ENCODE assay signal across 9 cellular contexts in the genomic region with DNA sequence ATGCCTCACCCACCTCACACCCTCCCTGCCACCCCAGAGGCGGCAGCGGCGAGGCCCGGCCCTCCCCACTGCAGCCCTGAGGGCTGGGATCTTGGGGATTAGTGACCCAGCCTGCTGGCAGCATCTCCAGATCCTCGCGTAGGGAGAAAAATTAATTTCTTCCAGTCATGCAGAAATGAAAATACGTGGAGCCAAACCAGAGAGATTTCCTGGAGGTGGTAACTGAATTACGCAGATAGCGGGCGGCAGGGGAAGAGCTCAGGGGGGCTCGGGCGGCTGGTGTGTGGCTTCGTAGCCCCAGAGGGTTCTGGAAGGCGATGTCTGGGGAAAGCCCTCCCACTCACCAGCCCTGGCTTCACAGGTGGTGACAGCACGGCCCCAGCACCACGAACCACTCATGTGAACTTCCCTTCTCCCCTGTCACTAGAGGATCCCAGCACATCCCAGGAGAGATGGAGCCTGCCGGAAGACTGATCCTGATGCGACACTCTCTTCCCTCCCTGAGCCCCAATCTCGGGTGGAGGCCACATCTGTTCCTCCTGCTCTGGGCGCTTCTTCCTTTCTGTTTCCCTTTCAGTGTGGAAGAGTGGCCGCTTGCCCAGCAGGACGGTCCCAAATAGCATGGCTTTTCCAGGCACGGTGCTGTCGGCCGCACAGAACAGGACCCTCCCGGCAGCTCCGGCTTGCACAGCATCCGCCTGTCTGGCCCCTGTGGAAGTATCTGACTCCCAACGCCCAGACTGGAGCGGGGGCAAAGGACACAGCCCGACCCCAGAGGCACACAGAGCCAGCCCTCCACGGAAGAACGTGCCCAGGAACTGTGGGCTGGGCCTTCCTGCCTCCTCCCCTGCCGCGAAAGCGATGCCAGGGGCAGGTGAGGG. TPM values are rescaled to one million over a fixed set of nuclear protein-coding genes. Genes with fewer than 3 reads are reported as not detected.
DNase-seq lines count a peak whose midpoint lies in the region; ATAC-seq and TF ChIP-seq lines count a peak whose summit lies in the region.
"Had no signal": no experiment of that assay in that cellular context is flagged by ENCODE, and none has a peak within 500 bp of the region (broad histone marks: within the 10 kb centered on the region; RNA-seq: fewer than 3 reads in every experiment).

No MANE protein-coding gene starts in this region.

- no peaks in the 10 kb centered on the region for H3K9me3 Mint-ChIP-seq in stimulated activated naive CD8-positive, alpha-beta T cell treated with anti-CD3 and anti-CD28 coated beads, Interleukin-15, Interleukin-2, amounts not matched to agents 100 ng/mL and 50 ng/mL, for 24 hours
- H3K9me3 Mint-ChIP-seq in neural crest cell: no peaks in the 10 kb centered on the region
- no peaks in the 10 kb centered on the region for H3K9me3 Mint-ChIP-seq in T-helper 2 cell treated with Interferon-gamma antibody and Interleukin-4, amounts not matched to agents 5 μg/mL and 100 μg/mL, for 36 hours

- no peak for ATAC-seq in stimulated activated naive CD8-positive, alpha-beta T cell treated with anti-CD3 and anti-CD28 coated beads, Interleukin-15, Interleukin-2, amounts not matched to agents 100 U/mL and 50 U/mL, for 24 hours
- ATAC-seq in HG02870 (IDR thresholded peaks at IDR 0.05; ENCODE audit: unreplicated experiment): no peak

- no peaks in the 10 kb centered on the region for H3K36me3 ChIP-seq in mesendoderm (ENCODE audit: control insufficient read depth, insufficient read depth, low read length)

- TF ChIP-seq CTCF in dorsolateral prefrontal cortex (IDR thresholded peaks at IDR 0.05 in 54 of 56, conservative IDR thresholded peaks at IDR 0.05 in 2 of 56; ENCODE audit: low read depth in 1 of 56, partially characterized antibody in 56 of 56) (no peak), neural crest cell (conservative IDR thresholded peaks at IDR 0.05) (no peak)

- H3K27ac ChIP-seq in dorsolateral prefrontal cortex (peak overlapping the region in 52 of 59 donors; percentile 14 to 90 (median 70)), mesendoderm (ENCODE audit: low read depth, low read length) (no peak overlapping the region)

- H3K9ac ChIP-seq in mesendoderm (ENCODE audit: low read length): no peak overlapping the region

- intact Hi-C loops in dorsolateral prefrontal cortex (cut with DNase I): no loop called here

- no peak overlapping the region for H2BK120ac ChIP-seq in mesendoderm (ENCODE audit: low read depth, low read length)

- no peak overlapping the region for H3K4ac ChIP-seq in mesendoderm (ENCODE audit: low read depth, low read length)

- H2BK15ac ChIP-seq in mesendoderm (replicated peaks; ENCODE audit: low read depth): no peak overlapping the region

- H2AK5ac ChIP-seq in mesendoderm (ENCODE audit: low read length): no peak overlapping the region

- H3K27me3 ChIP-seq in dorsolateral prefrontal cortex: peaks cover 0 to 36% (median 5%) of the 10 kb centered on the region in 45 donors
- peaks cover 12% of the 10 kb centered on the region for H3K27me3 ChIP-seq in mesendoderm (ENCODE audit: insufficient read depth, low read length, poor library complexity)

- H3K27me3 Mint-ChIP-seq in stimulated activated naive CD8-positive, alpha-beta T cell treated with anti-CD3 and anti-CD28 coated beads, Interleukin-15, Interleukin-2, amounts not matched to agents 100 ng/mL and 50 ng/mL, for 24 hours: peaks cover 39% of the 10 kb centered on the region
- H3K27me3 Mint-ChIP-seq in neural crest cell (ENCODE audit: low read depth): peaks cover 48% of the 10 kb centered on the region
- H3K27me3 Mint-ChIP-seq in T-helper 2 cell treated with Interferon-gamma antibody and Interleukin-4, amounts not matched to agents 5 μg/mL and 100 μg/mL, for 36 hours (ENCODE audit: low read depth): peaks cover 39% of the 10 kb centered on the region

- no peaks in the 10 kb centered on the region for H3K36me3 Mint-ChIP-seq in stimulated activated naive CD8-positive, alpha-beta T cell treated with anti-CD3 and anti-CD28 coated beads, Interleukin-15, Interleukin-2, amounts not matched to agents 100 ng/mL and 50 ng/mL, for 24 hours (ENCODE audit: low read depth)
- no peaks in the 10 kb centered on the region for H3K36me3 Mint-ChIP-seq in neural crest cell (ENCODE audit: low read depth)
- no peaks in the 10 kb centered on the region for H3K36me3 Mint-ChIP-seq in T-helper 2 cell treated with Interferon-gamma antibody and Interleukin-4, amounts not matched to agents 5 μg/mL and 100 μg/mL, for 36 hours (ENCODE audit: low read depth)

- no peaks in the 10 kb centered on the region for H3K79me1 ChIP-seq in mesendoderm (ENCODE audit: low read length)

- no peak overlapping the region for H2BK5ac ChIP-seq in mesendoderm (ENCODE audit: low read length)

- no peak overlapping the region for H4K5ac ChIP-seq in mesendoderm (ENCODE audit: low read length)

- no peak overlapping the region for H3K4me2 ChIP-seq in mesendoderm (ENCODE audit: low read length)

- no peak for DNase-seq in stimulated activated naive CD8-positive, alpha-beta T cell treated with anti-CD3 and anti-CD28 coated beads, Interleukin-15, Interleukin-2, amounts not matched to agents 100 U/mL and 50 U/mL, for 24 hours
- DNase-seq in dorsolateral prefrontal cortex (no peak), neural crest cell (ENCODE audit: low read depth, low spot score) (no peak), mesendoderm (no peak)
- DNase-seq in stimulated activated CD4-positive, alpha-beta T cell treated with anti-CD3 and anti-CD28 coated beads, Interleukin-2, amount 100 ng/mL, for 24 hours: no peak
- no peak for DNase-seq in T-helper 2 cell treated with Interferon-gamma antibody and Interleukin-4, amounts not matched to agents 5 μg/mL and 100 μg/mL, for 36 hours (ENCODE audit: low spot score)
- DNase-seq: NCI-H1436 had no signal

- peak overlapping the region in 58 of 59 donors; percentile 35 to 72 (median 60) for H3K4me3 ChIP-seq in dorsolateral prefrontal cortex
- no peak overlapping the region for H3K4me3 ChIP-seq in mesendoderm (ENCODE audit: low read length)

- H3K56ac ChIP-seq in mesendoderm (ENCODE audit: low read length): no peak overlapping the region

- WGBS in mesendoderm (ENCODE audit: extremely low coverage, insufficient coverage, low lambda C conversion rate): no CpG with 5 or more reads among the region's 36 CpGs

- no peak overlapping the region for H3K18ac ChIP-seq in mesendoderm (ENCODE audit: low read length)

- H3K23ac ChIP-seq in mesendoderm (ENCODE audit: low read length): no peak overlapping the region

- no peak overlapping the region for H4K8ac ChIP-seq in mesendoderm (ENCODE audit: low read depth, low read length)

- H3K4me3 Mint-ChIP-seq in stimulated activated naive CD8-positive, alpha-beta T cell treated with anti-CD3 and anti-CD28 coated beads, Interleukin-15, Interleukin-2, amounts not matched to agents 100 ng/mL and 50 ng/mL, for 24 hours: peak overlapping the region; percentile 67
- H3K4me3 Mint-ChIP-seq in neural crest cell: peak overlapping the region; percentile 57
- H3K4me3 Mint-ChIP-seq in T-helper 2 cell treated with Interferon-gamma antibody and Interleukin-4, amounts not matched to agents 5 μg/mL and 100 μg/mL, for 36 hours: no peak overlapping the region

- peak overlapping the region; percentile 55 for H3K27ac Mint-ChIP-seq in stimulated activated naive CD8-positive, alpha-beta T cell treated with anti-CD3 and anti-CD28 coated beads, Interleukin-15, Interleukin-2, amounts not matched to agents 100 ng/mL and 50 ng/mL, for 24 hours
- H3K27ac Mint-ChIP-seq in neural crest cell (ENCODE audit: unreplicated experiment): no peak overlapping the region
- no peak overlapping the region for H3K27ac Mint-ChIP-seq in T-helper 2 cell treated with Interferon-gamma antibody and Interleukin-4, amounts not matched to agents 5 μg/mL and 100 μg/mL, for 36 hours

- no peaks in the 10 kb centered on the region for H3K4me1 ChIP-seq in mesendoderm (ENCODE audit: control insufficient read depth, low read depth, low read length)

- H3K79me2 ChIP-seq in mesendoderm (ENCODE audit: control insufficient read depth, insufficient read depth, low read length): no peaks in the 10 kb centered on the region

- H3K4me1 Mint-ChIP-seq in stimulated activated naive CD8-positive, alpha-beta T cell treated with anti-CD3 and anti-CD28 coated beads, Interleukin-15, Interleukin-2, amounts not matched to agents 100 ng/mL and 50 ng/mL, for 24 hours (ENCODE audit: low read depth): peaks cover 8% of the 10 kb centered on the region
- no peaks in the 10 kb centered on the region for H3K4me1 Mint-ChIP-seq in neural crest cell
- H3K4me1 Mint-ChIP-seq in T-helper 2 cell treated with Interferon-gamma antibody and Interleukin-4, amounts not matched to agents 5 μg/mL and 100 μg/mL, for 36 hours (ENCODE audit: low read depth): no peaks in the 10 kb centered on the region

RNA-seq across cellular contexts. Expression of gene CBFA2T3, which starts 37.8 kb away (rescaled TPM):
- total RNA-seq in dorsolateral prefrontal cortex (10 to 100 TPM in 113 of 120 experiments, 1 to 10 TPM in 7; 4.3 to 33.0 (median 16.9) TPM), neural crest cell (3.6 and 4.6 TPM in 2 replicates)
- polyA plus RNA-seq in mesendoderm (2013, experiment 1 of 2): 0.20 TPM
- polyA plus RNA-seq in mesendoderm (2013, experiment 2 of 2): 0.21 TPM
